9 cellular contexts compared by ENCODE assay signal in genomic region chr2:214389334-214389733, GRCh38. TPM values are rescaled to one million over a fixed set of nuclear protein-coding genes. Genes with fewer than 3 reads are reported as not detected.
"Had no signal": no experiment of that assay in that cellular context is flagged by ENCODE, and none has a peak within 500 bp of the region (broad histone marks: within the 10 kb centered on the region; RNA-seq: fewer than 3 reads in every experiment).

No MANE protein-coding gene starts in this region.

- ATAC-seq: HepG2, K562 had no signal

- H3K27ac ChIP-seq: HL-60 had no signal

- DNase-seq: IMR-90, KBM-7, KG1 had no signal

- H3K4me3 ChIP-seq: K562 had no signal

RNA-seq across cellular contexts. Expression of gene VWC2L, which starts 21.5 kb away (rescaled TPM):
- total RNA-seq: HepG2, HT-29, HT1080, IMR-90, K562 had no signal
- polyA plus RNA-seq: HepG2, IgD-negative memory B cell, IMR-90, K562 had no signal
